In the genomic region with DNA sequence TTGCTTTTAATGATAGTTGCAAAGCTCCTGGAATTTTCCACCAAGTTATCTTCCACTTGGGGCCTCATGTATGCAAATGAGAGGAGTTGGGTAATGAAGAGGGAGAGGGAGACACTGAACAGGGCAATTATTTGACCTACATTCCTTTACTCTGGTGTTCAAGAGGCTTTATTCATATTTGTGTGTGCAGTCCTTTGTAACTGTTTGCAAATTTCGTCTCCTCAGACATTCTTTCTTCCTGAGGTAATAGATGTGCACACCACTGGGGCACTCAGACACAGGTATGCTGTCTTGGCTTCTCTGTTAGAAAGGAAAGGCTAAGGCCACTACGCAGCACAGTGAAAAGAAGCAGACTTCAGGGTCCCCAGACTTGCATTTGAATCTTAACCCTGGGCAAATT, we compare ENCODE assay signal across 1 cellular context.
TF ChIP-seq lines count a peak whose summit lies in the region.

No MANE protein-coding gene starts in this region.

TF ChIP-seq in GM23338, 12 proteins besides CTCF, POLR2A, EP300 and RAD21 (continued from another document):
- TF ChIP-seq, protein P1, sequence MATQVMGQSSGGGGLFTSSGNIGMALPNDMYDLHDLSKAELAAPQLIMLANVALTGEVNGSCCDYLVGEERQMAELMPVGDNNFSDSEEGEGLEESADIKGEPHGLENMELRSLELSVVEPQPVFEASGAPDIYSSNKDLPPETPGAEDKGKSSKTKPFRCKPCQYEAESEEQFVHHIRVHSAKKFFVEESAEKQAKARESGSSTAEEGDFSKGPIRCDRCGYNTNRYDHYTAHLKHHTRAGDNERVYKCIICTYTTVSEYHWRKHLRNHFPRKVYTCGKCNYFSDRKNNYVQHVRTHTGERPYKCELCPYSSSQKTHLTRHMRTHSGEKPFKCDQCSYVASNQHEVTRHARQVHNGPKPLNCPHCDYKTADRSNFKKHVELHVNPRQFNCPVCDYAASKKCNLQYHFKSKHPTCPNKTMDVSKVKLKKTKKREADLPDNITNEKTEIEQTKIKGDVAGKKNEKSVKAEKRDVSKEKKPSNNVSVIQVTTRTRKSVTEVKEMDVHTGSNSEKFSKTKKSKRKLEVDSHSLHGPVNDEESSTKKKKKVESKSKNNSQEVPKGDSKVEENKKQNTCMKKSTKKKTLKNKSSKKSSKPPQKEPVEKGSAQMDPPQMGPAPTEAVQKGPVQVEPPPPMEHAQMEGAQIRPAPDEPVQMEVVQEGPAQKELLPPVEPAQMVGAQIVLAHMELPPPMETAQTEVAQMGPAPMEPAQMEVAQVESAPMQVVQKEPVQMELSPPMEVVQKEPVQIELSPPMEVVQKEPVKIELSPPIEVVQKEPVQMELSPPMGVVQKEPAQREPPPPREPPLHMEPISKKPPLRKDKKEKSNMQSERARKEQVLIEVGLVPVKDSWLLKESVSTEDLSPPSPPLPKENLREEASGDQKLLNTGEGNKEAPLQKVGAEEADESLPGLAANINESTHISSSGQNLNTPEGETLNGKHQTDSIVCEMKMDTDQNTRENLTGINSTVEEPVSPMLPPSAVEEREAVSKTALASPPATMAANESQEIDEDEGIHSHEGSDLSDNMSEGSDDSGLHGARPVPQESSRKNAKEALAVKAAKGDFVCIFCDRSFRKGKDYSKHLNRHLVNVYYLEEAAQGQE (IDR thresholded peaks at IDR 0.05; ENCODE audit: unreplicated experiment) = no peak
- TF ChIP-seq NANOG (IDR thresholded peaks at IDR 0.05; ENCODE audit: borderline replicate concordance) = no peak
